Comparison of ENCODE assay signal across 24 cellular contexts in the genomic region with DNA sequence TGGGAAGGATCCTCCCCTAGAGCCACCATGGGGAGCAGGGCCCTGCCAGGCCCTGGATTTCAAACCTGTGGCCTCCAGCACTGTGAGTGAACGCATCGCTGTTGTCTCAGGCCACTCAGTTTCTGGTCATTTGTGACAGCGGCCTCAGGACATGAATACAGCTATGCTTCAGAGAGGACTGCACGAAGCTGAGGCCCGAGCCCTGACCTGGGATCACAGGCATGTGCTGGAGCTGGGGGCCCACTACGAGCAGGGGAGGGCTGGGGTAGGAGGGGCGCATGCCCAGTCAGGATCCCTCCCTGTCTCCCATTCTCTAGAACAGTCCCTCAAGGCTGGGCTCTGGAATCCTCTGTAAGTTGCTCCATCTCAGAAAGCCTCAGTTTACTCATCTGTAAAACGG.
"Had no signal": no experiment of that assay in that cellular context is flagged by ENCODE, and none has a peak within 500 bp of the region (broad histone marks: within the 10 kb centered on the region; RNA-seq: fewer than 3 reads in every experiment).

No MANE protein-coding gene starts in this region.

- H3K36me3 ChIP-seq: colonic mucosa, esophagus squamous epithelium, gastrocnemius medialis, heart right ventricle, left lung, lower lobe of right lung had no signal

- H3K4me1 ChIP-seq: colonic mucosa, esophagus squamous epithelium, gastrocnemius medialis, heart right ventricle, left lung, lower lobe of right lung had no signal

- H3K9me3 ChIP-seq: colonic mucosa, esophagus squamous epithelium, gastrocnemius medialis, heart right ventricle, left lung, lower lobe of right lung, mucosa of descending colon had no signal

- H3K9me3 Mint-ChIP-seq: dendritic cell treated with granulocyte-macrophage colony-stimulating factor and Interleukin-4, amounts not matched to agents 40 ng/mL and 50 ng/mL, for 4 days; effector memory CD8-positive, alpha-beta T cell; endodermal cell; mesothelial cell of epicardium had no signal

- H3K27ac ChIP-seq: colonic mucosa, epithelial cell of prostate, esophagus squamous epithelium, gastrocnemius medialis, heart right ventricle, left lung, lower lobe of right lung had no signal

- H3K36me3 Mint-ChIP-seq: mesothelial cell of epicardium had no signal

- ATAC-seq: effector memory CD8-positive, alpha-beta T cell; esophagus mucosa; gastrocnemius medialis; heart right ventricle; left cardiac atrium; left lung; left ventricle myocardium superior; lower lobe of right lung; mucosa of descending colon had no signal

- H3K4me3 ChIP-seq: colonic mucosa, esophagus squamous epithelium, gastrocnemius medialis, heart right ventricle, left lung, lower lobe of right lung, mucosa of descending colon had no signal

- H3K27ac Mint-ChIP-seq: dendritic cell treated with granulocyte-macrophage colony-stimulating factor and Interleukin-4, amounts not matched to agents 40 ng/mL and 50 ng/mL, for 4 days; effector memory CD8-positive, alpha-beta T cell; endodermal cell; mesothelial cell of epicardium had no signal

- H3K4me3 Mint-ChIP-seq: dendritic cell treated with granulocyte-macrophage colony-stimulating factor and Interleukin-4, amounts not matched to agents 40 ng/mL and 50 ng/mL, for 4 days; effector memory CD8-positive, alpha-beta T cell; endodermal cell; mesothelial cell of epicardium had no signal

- DNase-seq: colonic mucosa; cortex of kidney; effector CD8-positive, alpha-beta T cell; effector memory CD8-positive, alpha-beta T cell; endodermal cell; erythroblast; esophagus squamous epithelium; foreskin fibroblast; foreskin melanocyte; gastrocnemius medialis; glutamatergic neuron; head of caudate nucleus; heart right ventricle; hippocampal formation; left cardiac atrium; left ventricle myocardium superior; lower lobe of right lung; mesenchymal stem cell; mucosa of descending colon had no signal

- H3K27me3 ChIP-seq: colonic mucosa had no signal
